1 cellular context compared by ENCODE assay signal in the genomic region with DNA sequence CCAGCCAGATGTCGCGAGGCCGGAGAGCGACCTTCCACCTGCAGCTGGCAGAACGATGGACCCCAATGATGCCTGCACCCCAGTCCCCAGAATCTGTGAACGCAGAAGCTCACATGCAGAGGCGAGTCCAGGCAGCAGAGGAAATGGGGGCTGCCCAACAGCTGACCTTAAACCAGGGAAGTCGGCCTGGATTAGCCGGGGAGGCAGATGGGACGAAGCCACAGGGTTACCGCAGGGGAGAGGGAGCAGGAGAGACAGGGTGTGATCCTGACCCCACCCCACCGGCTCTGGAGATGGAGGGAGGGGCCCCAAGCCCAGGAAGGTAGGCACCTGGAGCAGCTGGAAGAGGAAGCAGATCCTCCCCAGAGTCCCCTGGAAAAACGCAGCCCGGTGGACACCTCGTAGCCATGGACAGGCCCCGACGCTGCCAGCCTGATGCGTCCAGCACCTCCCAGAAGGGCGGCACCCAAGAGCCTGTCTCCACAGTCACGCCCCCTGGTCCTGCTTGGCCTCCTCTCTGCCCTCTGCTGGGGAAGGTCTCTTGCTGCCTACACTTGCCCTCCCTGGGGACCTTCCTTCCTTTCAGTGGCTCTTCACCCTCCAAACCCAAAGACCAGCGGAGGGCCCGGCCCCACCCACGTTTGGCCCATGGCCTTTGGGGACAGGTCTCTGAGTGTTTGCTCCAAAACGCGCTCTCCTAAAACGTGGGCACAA.
TF ChIP-seq lines count a peak whose summit lies in the region.

No MANE protein-coding gene starts in this region.

TF ChIP-seq in GM12878, 131 proteins besides CTCF, POLR2A, EP300 and RAD21:
- TF ChIP-seq MEF2B (IDR thresholded peaks at IDR 0.05; ENCODE audit: partially characterized antibody, poor library complexity, severe bottlenecking) (peak; percentile 83), SREBF1 (IDR thresholded peaks at IDR 0.05; ENCODE audit: low read length) (no peak), PAX5 (IDR thresholded peaks at IDR 0.05; ENCODE audit: borderline replicate concordance, low read depth, low read length) (peak; percentile 91), YY1 (IDR thresholded peaks at IDR 0.05; ENCODE audit: low read depth, low read length) (0 out of 2 replicates have a peak, but pooled peaks have one; percentile 26)
